ENCODE assay signal across 9 cellular contexts in genomic region chr17:47275245-47275984, GRCh38. TPM values are rescaled to one million over a fixed set of nuclear protein-coding genes. Genes with fewer than 3 reads are reported as not detected.
A peak's percentile ranks its signal among the peaks of the same experiment; 100 is the strongest.
DNase-seq lines count a peak whose midpoint lies in the region; ATAC-seq and TF ChIP-seq lines count a peak whose summit lies in the region.
"Had no signal": no experiment of that assay in that cellular context is flagged by ENCODE, and none has a peak within 500 bp of the region (broad histone marks: within the 10 kb centered on the region; RNA-seq: fewer than 3 reads in every experiment).

No MANE protein-coding gene starts in this region.

- no peaks in the 10 kb centered on the region for H3K36me3 ChIP-seq in psoas muscle (ENCODE audit: insufficient read depth in 1 of 2, low read depth in 1 of 2)

- TF ChIP-seq CTCF in WI38 (IDR thresholded peaks at IDR 0.05; ENCODE audit: low read depth, low read length): no peak
- no peak for TF ChIP-seq CTCF in psoas muscle (IDR thresholded peaks at IDR 0.05)
- no peak for TF ChIP-seq CTCF in GM10248 (IDR thresholded peaks at IDR 0.05; ENCODE audit: control extremely low read depth, extremely low read depth, low read depth, missing control alignments)

- POLR2A ChIA-PET in GM10248 (lab: Yijun Ruan, JAX): no interaction called here

- H3K4me1 ChIP-seq in psoas muscle: peaks cover 48% of the 10 kb centered on the region

- H3K4me3 ChIP-seq in WI38 (ENCODE audit: low read depth, low read length): peak overlapping the region; percentile 9; the same call in 1 of the 2 replicates
- H3K4me3 ChIP-seq in psoas muscle: no peak overlapping the region

- DNase-seq in EL (peak; percentile 75), left cardiac atrium (peak; percentile 86), psoas muscle (peak; percentile 88 to 93), activated gamma-delta T cell treated with Interleukin-2 at 50 U/mL for 16 hours (no peak), T-helper 9 cell (no peak), GM10248 (ENCODE audit: extremely low spot score) (no peak)
- DNase-seq: NCI-H345 had no signal

- H3K9me3 ChIP-seq in psoas muscle: no peaks in the 10 kb centered on the region

- H3K27ac ChIP-seq in psoas muscle: peak overlapping the region; percentile 8

- WGBS in psoas muscle, 3 donors: 26 to 36% (median 26%) methylated on average over 13 of the region's 13 CpGs

- ATAC-seq in left cardiac atrium: peak; percentile 69 to 79
- peak; percentile 42 to 69 (median 56) for ATAC-seq in psoas muscle
- ATAC-seq in HG02588 (IDR thresholded peaks at IDR 0.05; ENCODE audit: unreplicated experiment): no peak

- intact Hi-C loops in left cardiac atrium (cut with DNase I) (no loop called here), psoas muscle (cut with DNase I) (no loop called here)

- no peaks in the 10 kb centered on the region for H3K27me3 ChIP-seq in psoas muscle (ENCODE audit: insufficient read depth in 3 of 3, low read length in 2 of 3)

- CTCF ChIA-PET in GM10248 (lab: Yijun Ruan, JAX): interaction anchor here (1.0 to 3.2 kb wide), 5 partner anchors 9 to 35 kb away, joined by 3 to 7 read pairs (median 4); no protein-coding TSS in a partner anchor

RNA-seq across cellular contexts. Expression of gene ITGB3, which starts 21.8 kb away (rescaled TPM):
- total RNA-seq in left cardiac atrium (10 to 100 TPM in 1 of 2 donors, 1 to 10 TPM in 1; 5.9 to 19.5 TPM), psoas muscle (1 to 10 TPM; 1.1 to 3.9 (median 2.2) TPM)
- 1 to 10 TPM in 1 of 3 donors, under 1 TPM in 2; 0.32 to 5.4 (median 0.77) TPM for polyA plus RNA-seq in psoas muscle

RNA-seq across cellular contexts. Expression of gene EFCAB13, which starts 48.3 kb away (rescaled TPM):
- total RNA-seq in left cardiac atrium: 1 to 10 TPM; 5.7 to 6.8 TPM
- 1 to 10 TPM in 1 of 4 donors, under 1 TPM in 3; 0.37 to 2.2 (median 0.83) TPM for total RNA-seq in psoas muscle
- under 1 TPM; 0.32 to 0.77 (median 0.55) TPM for polyA plus RNA-seq in psoas muscle

Comparison
In these comparisons a context has a peak if more than half of its experiments do, and no peak if none do; other contexts are left out.
1. DNase-seq: peak in EL (single experiment), left cardiac atrium (single experiment) and psoas muscle (2 of 2); none in activated gamma-delta T cell treated with Interleukin-2 at 50 U/mL for 16 hours (single experiment), T-helper 9 cell (single experiment) and GM10248 (single experiment).